ENCODE assay signal across 7 cellular contexts in genomic region chr17:31549525-31550388, GRCh38.
DNase-seq lines count a peak whose midpoint lies in the region; ATAC-seq and TF ChIP-seq lines count a peak whose summit lies in the region.

No MANE protein-coding gene starts in this region.

- peaks cover 15% of the 10 kb centered on the region for H3K4me1 Mint-ChIP-seq in brain

- H3K4me1 ChIP-seq in iPS-15b (ENCODE audit: control insufficient read depth, insufficient read depth, low read length) = no peaks in the 10 kb centered on the region

- no peaks in the 10 kb centered on the region for H3K36me3 ChIP-seq in iPS-15b (ENCODE audit: control insufficient read depth, insufficient read depth, low read length)

- peaks cover 27% of the 10 kb centered on the region for H3K27me3 ChIP-seq in iPS-15b (ENCODE audit: control insufficient read depth, insufficient read depth, low read length)

- H3K27ac Mint-ChIP-seq in brain = peak overlapping the region in 4 of 5 experiments; percentile 15 to 95 (median 67)

- no peaks in the 10 kb centered on the region for H3K36me3 Mint-ChIP-seq in brain

- DNase-seq in NCI-H2081 treated with DMSO at 0.1 percent for 48 hours (lab: John Stamatoyannopoulos, UW) = peak; percentile 18
- peak; percentile 97 for DNase-seq in UCSD-AML1 (lab: John Stamatoyannopoulos, UW; ENCODE audit: unreplicated experiment)
- peak; percentile 68 for DNase-seq in skeletal muscle cell (ENCODE audit: low read depth)

- H3K9me3 ChIP-seq in iPS-15b (ENCODE audit: control insufficient read depth, insufficient read depth, low read length) = no peaks in the 10 kb centered on the region

- H3K9ac ChIP-seq in iPS-15b (ENCODE audit: low read depth, low read length) = peak overlapping the region; percentile 32

- peak; percentile 53 for ATAC-seq in GM18519 (IDR thresholded peaks at IDR 0.05; ENCODE audit: low FRiP score, unreplicated experiment)
- peak; percentile 70 for ATAC-seq in HG02981 (IDR thresholded peaks at IDR 0.05; ENCODE audit: unreplicated experiment)

- H3K4me3 Mint-ChIP-seq in brain = peak overlapping the region; percentile 82 to 93 (median 84)

- H3K4me3 ChIP-seq in iPS-15b (ENCODE audit: low read depth, low read length) = peak overlapping the region; percentile 88
- peak overlapping the region; percentile 76 for H3K4me3 ChIP-seq in skeletal muscle cell (ENCODE audit: low read depth, low read length)

- peaks cover 42% of the 10 kb centered on the region for H3K27me3 Mint-ChIP-seq in brain

- TF ChIP-seq CTCF in brain (conservative IDR thresholded peaks at IDR 0.05) = no peak

- H3K9me3 Mint-ChIP-seq in brain = peaks cover 0 to 6% (median 0%) of the 10 kb centered on the region in 5 experiments

Comparison
In these comparisons a context has a peak if more than half of its experiments do, and no peak if none do; other contexts are left out.
1. Peak in every context shown above with its lines: DNase-seq, ATAC-seq and H3K4me3 ChIP-seq.
2. DNase-seq: peak in every context shown above with its lines; median percentile 97 in UCSD-AML1; 68 in skeletal muscle cell; 18 in NCI-H2081 treated with DMSO at 0.1 percent for 48 hours.